ENCODE assay signal across 1 cellular context in the genomic region with DNA sequence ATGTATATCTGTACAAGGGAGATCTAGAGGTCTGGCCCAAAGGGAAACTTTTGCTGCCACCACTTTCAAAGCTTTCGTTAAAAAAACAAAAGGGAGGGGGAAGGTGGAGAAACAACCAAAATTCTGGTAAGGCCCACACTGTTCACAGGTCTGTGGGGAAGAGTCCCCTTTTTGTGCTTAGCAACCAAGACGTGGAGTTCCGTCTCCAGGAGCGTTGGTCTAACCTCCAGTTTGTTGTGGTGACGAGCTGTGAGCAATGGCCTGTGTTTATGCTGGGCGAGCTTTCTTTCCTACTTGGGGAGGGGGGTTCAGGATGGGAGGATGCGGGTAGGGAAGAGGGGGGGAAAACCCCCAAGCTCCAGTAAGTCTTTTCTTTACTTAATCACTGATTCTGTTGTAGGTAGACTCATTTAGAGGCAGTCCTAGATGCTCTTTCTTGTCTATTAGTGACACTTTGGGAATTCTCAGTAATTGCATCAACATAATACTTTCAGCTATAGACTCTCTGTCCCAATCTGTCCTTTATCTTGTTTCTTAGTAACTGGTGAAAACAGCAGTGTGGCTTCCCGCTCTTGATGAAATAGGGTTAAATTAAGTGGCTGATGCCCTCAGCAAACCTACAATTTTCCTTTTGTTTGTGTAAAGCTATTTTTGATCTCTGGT.
TF ChIP-seq lines count a peak whose summit lies in the region.

No MANE protein-coding gene starts in this region.

TF ChIP-seq in IMR-90, 13 proteins besides CTCF, POLR2A, EP300 and RAD21 (continued from another document):
- peak; percentile 43; the same call in 1 of the 2 replicates for TF ChIP-seq CEBPB (IDR thresholded peaks at IDR 0.05; ENCODE audit: low read depth, low read length)
- no peak for TF ChIP-seq ELK1 (IDR thresholded peaks at IDR 0.05; ENCODE audit: borderline replicate concordance, low read depth, low read length)
- TF ChIP-seq MAFK (IDR thresholded peaks at IDR 0.05; ENCODE audit: low read depth, low read length): no peak
- TF ChIP-seq FOS (IDR thresholded peaks at IDR 0.05; ENCODE audit: low read depth, low read length): 0 out of 2 replicates have a peak, but pooled peaks have one; percentile 9
- 0 out of 2 replicates have a peak, but pooled peaks have one; percentile 41 for TF ChIP-seq MXI1 (IDR thresholded peaks at IDR 0.05; ENCODE audit: borderline replicate concordance, low read depth, low read length)
